Comparison of ENCODE assay signal across 10 cellular contexts in the genomic region with DNA sequence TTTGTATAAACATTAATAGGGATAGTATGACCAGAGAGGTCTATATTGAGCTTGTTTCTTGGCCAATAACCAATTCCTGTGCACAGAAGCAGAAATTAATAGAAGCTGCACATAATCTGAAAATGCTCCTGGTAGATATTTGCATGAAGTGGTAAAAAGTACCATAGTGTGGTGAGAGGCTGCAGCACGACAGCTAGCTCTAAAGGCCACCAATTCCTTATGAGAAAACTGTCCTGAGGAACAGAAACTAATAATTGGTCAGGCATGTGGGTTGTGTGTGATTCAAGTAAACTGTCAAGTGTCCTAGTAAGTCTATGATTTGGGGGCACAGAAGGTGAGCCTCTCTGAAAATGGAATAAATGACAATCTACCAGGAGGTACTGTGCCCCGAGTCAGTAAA.
DNase-seq lines count a peak whose midpoint lies in the region; ATAC-seq lines count a peak whose summit lies in the region.
"Had no signal": no experiment of that assay in that cellular context is flagged by ENCODE, and none has a peak within 500 bp of the region (broad histone marks: within the 10 kb centered on the region; RNA-seq: fewer than 3 reads in every experiment).

No MANE protein-coding gene starts in this region.

- DNase-seq in NOMO-1 treated with DMSO at 0.1 percent for 48 hours (lab: John Stamatoyannopoulos, UW; ENCODE audit: unreplicated experiment) (peak; percentile 8), NOMO-1 treated with dmso at 0.1 percent for 144 hours (lab: John Stamatoyannopoulos, UW; ENCODE audit: unreplicated experiment) (no peak), SKM-1 treated with dmso at 0.1 percent for 144 hours (lab: John Stamatoyannopoulos, UW; ENCODE audit: unreplicated experiment) (no peak)
- DNase-seq in stimulated activated CD4-positive, alpha-beta T cell treated with anti-CD3 and anti-CD28 coated beads, Interleukin-15, amount 100 ng/mL, for 24 hours, result no peak
- no peak for DNase-seq in activated CD4-positive, CD25-positive, alpha-beta regulatory T cell (lab: John Stamatoyannopoulos, UW)
- DNase-seq in stimulated activated CD4-positive, alpha-beta T cell treated with anti-CD3 and anti-CD28 coated beads, Interleukin-4, amount 100 ng/mL, for 1 hour, result no peak
- DNase-seq: DMS153, GM23248 had no signal

- ATAC-seq in HG02571 (IDR thresholded peaks at IDR 0.05; ENCODE audit: unreplicated experiment), result peak; percentile 99
- ATAC-seq in HG03196 (IDR thresholded peaks at IDR 0.05; ENCODE audit: unreplicated experiment), result peak; percentile 98
